10 cellular contexts compared by ENCODE assay signal in genomic region chr6:29763491-29764289, GRCh38. TPM values are rescaled to one million over a fixed set of nuclear protein-coding genes. Genes with fewer than 3 reads are reported as not detected.
A peak's percentile ranks its signal among the peaks of the same experiment; 100 is the strongest.
DNase-seq lines count a peak whose midpoint lies in the region; ATAC-seq and TF ChIP-seq lines count a peak whose summit lies in the region.
"Had no signal": no experiment of that assay in that cellular context is flagged by ENCODE, and none has a peak within 500 bp of the region (broad histone marks: within the 10 kb centered on the region; RNA-seq: fewer than 3 reads in every experiment).

No MANE protein-coding gene starts in this region.

- no peaks in the 10 kb centered on the region for H3K9me3 ChIP-seq in breast epithelium

- H3K4me3 ChIP-seq in breast epithelium = no peak overlapping the region

- intact Hi-C loops in breast epithelium (cut with DNase I; ENCODE audit: low total_unique reads) = no loop called here

- ATAC-seq in GM21526 (IDR thresholded peaks at IDR 0.05; ENCODE audit: low FRiP score, unreplicated experiment) (no peak), HG03565 (IDR thresholded peaks at IDR 0.05; ENCODE audit: unreplicated experiment) (no peak)

- DNase-seq in GM04503 (ENCODE audit: low read depth) = peak; percentile 56
- DNase-seq in NCI-H226 = peak; percentile 85
- no peak for DNase-seq in breast epithelium (ENCODE audit: low spot score in 2 of 2)
- peak; percentile 92 for DNase-seq in kidney tubule cell (ENCODE audit: low spot score)
- DNase-seq in inferior parietal cortex (ENCODE audit: extremely low spot score) = no peak
- no peak for DNase-seq in NCI-H2196 (lab: John Stamatoyannopoulos, UW; ENCODE audit: unreplicated experiment)
- DNase-seq: NCI-H2029, nephron progenitor cell had no signal

- no peak for TF ChIP-seq CTCF in breast epithelium (IDR thresholded peaks at IDR 0.05)

- no peaks in the 10 kb centered on the region for H3K4me1 ChIP-seq in breast epithelium

- peak overlapping the region; percentile 8 to 32 for H3K27ac ChIP-seq in breast epithelium

- H3K27me3 ChIP-seq in breast epithelium = no peaks in the 10 kb centered on the region

- TF ChIP-seq POLR2A in breast epithelium (IDR thresholded peaks at IDR 0.05) = no peak

- no peaks in the 10 kb centered on the region for H3K36me3 ChIP-seq in breast epithelium

RNA-seq across cellular contexts. Expression of gene HLA-F, which starts 40.5 kb away (rescaled TPM):
- total RNA-seq in breast epithelium = 10 to 100 TPM; 58.6 to 93.7 (median 64.1) TPM

Comparison
In these comparisons a context has a peak if more than half of its experiments do, and no peak if none do; other contexts are left out.
1. DNase-seq: peak in GM04503 (single experiment), NCI-H226 (single experiment) and kidney tubule cell (single experiment); none in breast epithelium (0 of 2), inferior parietal cortex (single experiment) and NCI-H2196 (single experiment).